Comparison of ENCODE assay signal across 1 cellular context in the genomic region with DNA sequence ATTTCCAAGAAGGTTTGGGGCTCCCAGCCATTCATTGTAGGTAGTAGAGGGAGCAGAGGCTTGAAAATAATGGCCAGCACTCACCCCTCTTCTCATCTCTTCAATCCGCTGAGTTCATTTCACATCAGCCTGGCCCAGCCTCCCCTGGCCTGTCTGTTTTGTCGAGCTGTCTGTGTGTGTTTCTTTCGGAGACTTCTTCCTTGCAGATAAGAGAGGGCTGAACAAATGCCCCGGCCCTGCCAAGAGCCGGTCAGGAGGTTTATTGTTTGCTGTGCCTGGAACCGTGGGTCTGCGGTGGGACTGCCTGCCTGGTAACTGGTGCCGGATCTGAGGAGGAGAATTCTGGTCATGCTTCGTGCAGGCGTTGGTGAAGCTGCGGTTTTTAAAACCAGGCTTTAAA.
TF ChIP-seq lines count a peak whose summit lies in the region.

No MANE protein-coding gene starts in this region.

TF ChIP-seq in HepG2, 621 proteins besides CTCF, POLR2A, EP300 and RAD21:
- TF ChIP-seq ATRX (CRISPR knock-in tag; IDR thresholded peaks at IDR 0.05; ENCODE audit: borderline replicate concordance) (no peak), SCMH1 (CRISPR knock-in tag; IDR thresholded peaks at IDR 0.05; ENCODE audit: borderline replicate concordance) (no peak), ZNF136 (CRISPR knock-in tag; IDR thresholded peaks at IDR 0.05; ENCODE audit: low read depth) (no peak), FOXA3 (CRISPR knock-in tag; IDR thresholded peaks at IDR 0.05) (no peak), ZNF138 (CRISPR knock-in tag; IDR thresholded peaks at IDR 0.05; ENCODE audit: low read depth) (no peak), NFIC (IDR thresholded peaks at IDR 0.05; ENCODE audit: low read length) (no peak), ETV5 (CRISPR knock-in tag; IDR thresholded peaks at IDR 0.05; ENCODE audit: borderline replicate concordance) (no peak), ZNF883 (CRISPR knock-in tag; IDR thresholded peaks at IDR 0.05; ENCODE audit: not compliant biosample characterization) (no peak), MXI1 (IDR thresholded peaks at IDR 0.05; ENCODE audit: borderline replicate concordance, low read depth, low read length) (no peak), ZNF256 (CRISPR knock-in tag; conservative IDR thresholded peaks at IDR 0.05) (no peak), XRCC5 (optimal IDR thresholded peaks at IDR 0.05; ENCODE audit: low read length) (no peak), ZNF747 (CRISPR knock-in tag; IDR thresholded peaks at IDR 0.05; ENCODE audit: borderline replicate concordance) (no peak), ZBTB3 (CRISPR knock-in tag; IDR thresholded peaks at IDR 0.05; ENCODE audit: borderline replicate concordance, low read depth) (no peak), ZNF570 (CRISPR knock-in tag; IDR thresholded peaks at IDR 0.05; ENCODE audit: borderline replicate concordance) (no peak)
- TF ChIP-seq, protein P1, sequence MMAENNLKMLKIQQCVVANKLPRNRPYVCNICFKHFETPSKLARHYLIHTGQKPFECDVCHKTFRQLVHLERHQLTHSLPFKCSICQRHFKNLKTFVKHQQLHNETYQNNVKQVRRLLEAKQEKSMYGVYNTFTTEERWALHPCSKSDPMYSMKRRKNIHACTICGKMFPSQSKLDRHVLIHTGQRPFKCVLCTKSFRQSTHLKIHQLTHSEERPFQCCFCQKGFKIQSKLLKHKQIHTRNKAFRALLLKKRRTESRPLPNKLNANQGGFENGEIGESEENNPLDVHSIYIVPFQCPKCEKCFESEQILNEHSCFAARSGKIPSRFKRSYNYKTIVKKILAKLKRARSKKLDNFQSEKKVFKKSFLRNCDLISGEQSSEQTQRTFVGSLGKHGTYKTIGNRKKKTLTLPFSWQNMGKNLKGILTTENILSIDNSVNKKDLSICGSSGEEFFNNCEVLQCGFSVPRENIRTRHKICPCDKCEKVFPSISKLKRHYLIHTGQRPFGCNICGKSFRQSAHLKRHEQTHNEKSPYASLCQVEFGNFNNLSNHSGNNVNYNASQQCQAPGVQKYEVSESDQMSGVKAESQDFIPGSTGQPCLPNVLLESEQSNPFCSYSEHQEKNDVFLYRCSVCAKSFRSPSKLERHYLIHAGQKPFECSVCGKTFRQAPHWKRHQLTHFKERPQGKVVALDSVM (CRISPR knock-in tag; IDR thresholded peaks at IDR 0.05): no peak
- TF ChIP-seq, protein P2, sequence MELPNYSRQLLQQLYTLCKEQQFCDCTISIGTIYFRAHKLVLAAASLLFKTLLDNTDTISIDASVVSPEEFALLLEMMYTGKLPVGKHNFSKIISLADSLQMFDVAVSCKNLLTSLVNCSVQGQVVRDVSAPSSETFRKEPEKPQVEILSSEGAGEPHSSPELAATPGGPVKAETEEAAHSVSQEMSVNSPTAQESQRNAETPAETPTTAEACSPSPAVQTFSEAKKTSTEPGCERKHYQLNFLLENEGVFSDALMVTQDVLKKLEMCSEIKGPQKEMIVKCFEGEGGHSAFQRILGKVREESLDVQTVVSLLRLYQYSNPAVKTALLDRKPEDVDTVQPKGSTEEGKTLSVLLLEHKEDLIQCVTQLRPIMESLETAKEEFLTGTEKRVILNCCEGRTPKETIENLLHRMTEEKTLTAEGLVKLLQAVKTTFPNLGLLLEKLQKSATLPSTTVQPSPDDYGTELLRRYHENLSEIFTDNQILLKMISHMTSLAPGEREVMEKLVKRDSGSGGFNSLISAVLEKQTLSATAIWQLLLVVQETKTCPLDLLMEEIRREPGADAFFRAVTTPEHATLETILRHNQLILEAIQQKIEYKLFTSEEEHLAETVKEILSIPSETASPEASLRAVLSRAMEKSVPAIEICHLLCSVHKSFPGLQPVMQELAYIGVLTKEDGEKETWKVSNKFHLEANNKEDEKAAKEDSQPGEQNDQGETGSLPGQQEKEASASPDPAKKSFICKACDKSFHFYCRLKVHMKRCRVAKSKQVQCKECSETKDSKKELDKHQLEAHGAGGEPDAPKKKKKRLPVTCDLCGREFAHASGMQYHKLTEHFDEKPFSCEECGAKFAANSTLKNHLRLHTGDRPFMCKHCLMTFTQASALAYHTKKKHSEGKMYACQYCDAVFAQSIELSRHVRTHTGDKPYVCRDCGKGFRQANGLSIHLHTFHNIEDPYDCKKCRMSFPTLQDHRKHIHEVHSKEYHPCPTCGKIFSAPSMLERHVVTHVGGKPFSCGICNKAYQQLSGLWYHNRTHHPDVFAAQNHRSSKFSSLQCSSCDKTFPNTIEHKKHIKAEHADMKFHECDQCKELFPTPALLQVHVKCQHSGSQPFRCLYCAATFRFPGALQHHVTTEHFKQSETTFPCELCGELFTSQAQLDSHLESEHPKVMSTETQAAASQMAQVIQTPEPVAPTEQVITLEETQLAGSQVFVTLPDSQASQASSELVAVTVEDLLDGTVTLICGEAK (IDR thresholded peaks at IDR 0.05): no peak
- TF ChIP-seq, protein P2 (CRISPR knock-in tag; IDR thresholded peaks at IDR 0.05): no peak
